10 cellular contexts compared by ENCODE assay signal in genomic region chr10:74924251-74924954, GRCh38.
DNase-seq lines count a peak whose midpoint lies in the region; ATAC-seq and TF ChIP-seq lines count a peak whose summit lies in the region.
"Had no signal": no experiment of that assay in that cellular context is flagged by ENCODE, and none has a peak within 500 bp of the region (broad histone marks: within the 10 kb centered on the region; RNA-seq: fewer than 3 reads in every experiment).

No MANE protein-coding gene starts in this region.

- H3K4me3 ChIP-seq in astrocyte of the spinal cord (ENCODE audit: low read depth, low read length) = no peak overlapping the region
- H3K4me3 ChIP-seq in suprapubic skin = no peak overlapping the region

- H3K27ac Mint-ChIP-seq in immature natural killer cell = peak overlapping the region in 4 of 6 donors; percentile 1 to 45 (median 30)

- peaks cover 0 to 2% (median 0%) of the 10 kb centered on the region in 3 donors for H3K27me3 Mint-ChIP-seq in immature natural killer cell (ENCODE audit: low read depth in 3 of 3)

- H3K9me3 Mint-ChIP-seq in immature natural killer cell = peaks cover 2 to 8% (median 5%) of the 10 kb centered on the region in 6 donors

- ATAC-seq in GM21447 (IDR thresholded peaks at IDR 0.05; ENCODE audit: unreplicated experiment) (no peak), HG03280 (IDR thresholded peaks at IDR 0.05; ENCODE audit: unreplicated experiment) (no peak)

- TF ChIP-seq EP300 in suprapubic skin (IDR thresholded peaks at IDR 0.05) = no peak

- 20% methylated on average over 5 of the region's 5 CpGs for WGBS in suprapubic skin

- H3K4me1 Mint-ChIP-seq in immature natural killer cell = peaks cover 55 to 85% of the 10 kb centered on the region in 2 donors

- H3K4me1 ChIP-seq in suprapubic skin = peaks cover 68% of the 10 kb centered on the region

- H3K27me3 ChIP-seq in suprapubic skin = no peaks in the 10 kb centered on the region

- peak overlapping the region; percentile 61 for H3K27ac ChIP-seq in suprapubic skin

- DNase-seq in HS-27A (ENCODE audit: low read depth) (peak; percentile 43), astrocyte of the spinal cord (ENCODE audit: low read depth, low spot score) (peak; percentile 89), immature natural killer cell (no peak), suprapubic skin (ENCODE audit: low spot score in 2 of 2) (no peak), KG1 (lab: John Stamatoyannopoulos, UW) (no peak), globus pallidus (ENCODE audit: low spot score) (no peak)
- DNase-seq: activated effector memory CD4-positive, alpha-beta T cell treated with anti-CD3 and anti-CD28 coated beads, Interleukin-2, amount 50 U/mL, for 16 hours; NCI-H2081 treated with DMSO at 0.1 percent for 48 hours had no signal

- H3K36me3 ChIP-seq in suprapubic skin = no peaks in the 10 kb centered on the region

- H3K9me3 ChIP-seq in suprapubic skin = no peaks in the 10 kb centered on the region

- TF ChIP-seq POLR2A in suprapubic skin (IDR thresholded peaks at IDR 0.05) = no peak

- H3K36me3 Mint-ChIP-seq in immature natural killer cell = peaks cover 10 to 11% (median 11%) of the 10 kb centered on the region in 3 donors

- TF ChIP-seq CTCF in astrocyte of the spinal cord (IDR thresholded peaks at IDR 0.05; ENCODE audit: low read depth, low read length) (no peak), suprapubic skin (IDR thresholded peaks at IDR 0.05) (no peak)

- in situ Hi-C loops in astrocyte of the spinal cord (cut with HindIII; ENCODE audit: low sequenced_read_pairs) = no loop called here

- peak overlapping the region in 1 of 5 donors; percentile 11 for H3K4me3 Mint-ChIP-seq in immature natural killer cell

Comparison
In these comparisons a context has a peak if more than half of its experiments do, and no peak if none do; other contexts are left out.
1. DNase-seq: peak in HS-27A (single experiment) and astrocyte of the spinal cord (single experiment); none in immature natural killer cell (0 of 3), suprapubic skin (0 of 2), KG1 (single experiment) and globus pallidus (single experiment).